Comparison of ENCODE assay signal across 1 cellular context in genomic region chr1:44777969-44778635, GRCh38.
TF ChIP-seq lines count a peak whose summit lies in the region.

No MANE protein-coding gene starts in this region.

TF ChIP-seq in HCT116, 20 proteins besides CTCF, POLR2A, EP300 and RAD21:
- no peak for TF ChIP-seq FOSL1 (IDR thresholded peaks at IDR 0.05; ENCODE audit: low read depth)
